Comparison of ENCODE assay signal across 1 cellular context in genomic region chr7:41098402-41098801, GRCh38.
TF ChIP-seq lines count a peak whose summit lies in the region.

No MANE protein-coding gene starts in this region.

TF ChIP-seq in GM12878, 131 proteins besides CTCF, POLR2A, EP300 and RAD21 (continued from another document):
- TF ChIP-seq ELK1 (IDR thresholded peaks at IDR 0.05; ENCODE audit: low read depth, low read length) = no peak
- no peak for TF ChIP-seq SMAD5 (IDR thresholded peaks at IDR 0.05; ENCODE audit: low read depth)
- TF ChIP-seq JUNB (IDR thresholded peaks at IDR 0.05) = no peak
- TF ChIP-seq ZZZ3 (IDR thresholded peaks at IDR 0.05; ENCODE audit: control insufficient read depth, insufficient read length, low read depth) = no peak
- TF ChIP-seq USF2 (IDR thresholded peaks at IDR 0.05; ENCODE audit: borderline replicate concordance, low read depth, low read length) = no peak
- no peak for TF ChIP-seq HDAC2 (IDR thresholded peaks at IDR 0.05)
- TF ChIP-seq ZBTB33 (IDR thresholded peaks at IDR 0.05) = no peak
- no peak for TF ChIP-seq RELB (IDR thresholded peaks at IDR 0.05; ENCODE audit: low read depth)
- no peak for TF ChIP-seq PRDM15 (CRISPR knock-in tag; IDR thresholded peaks at IDR 0.05)
- TF ChIP-seq CHD1 (IDR thresholded peaks at IDR 0.05; ENCODE audit: low read depth, low read length) = no peak
